Comparison of ENCODE assay signal across 19 cellular contexts in the genomic region with DNA sequence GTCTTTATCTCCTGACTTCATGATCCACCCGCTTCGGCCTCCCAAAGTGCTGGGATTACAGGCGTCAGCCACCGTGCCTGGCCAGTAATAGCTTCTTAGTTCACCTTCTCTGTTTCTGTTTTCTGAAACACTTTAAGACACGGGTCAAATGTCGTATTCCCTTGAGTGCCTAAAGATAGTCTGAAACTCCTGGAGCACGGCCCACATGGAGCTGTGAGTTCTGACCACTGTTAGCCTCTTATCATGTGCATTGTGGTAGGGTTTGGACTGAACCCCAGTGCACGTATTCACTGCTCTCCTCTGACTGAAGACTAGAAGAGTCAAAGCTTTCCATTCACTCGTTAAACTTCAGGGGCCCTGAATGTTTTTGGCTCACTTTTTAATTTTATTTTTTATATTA. TPM values are rescaled to one million over a fixed set of nuclear protein-coding genes. Genes with fewer than 3 reads are reported as not detected.
"Had no signal": no experiment of that assay in that cellular context is flagged by ENCODE, and none has a peak within 500 bp of the region (broad histone marks: within the 10 kb centered on the region; RNA-seq: fewer than 3 reads in every experiment).

No MANE protein-coding gene starts in this region.

RNA-seq across cellular contexts. Expression of a gene that starts 48.3 kb away (rescaled TPM):
- total RNA-seq: activated naive CD4-positive, alpha-beta T cell treated with anti-CD3 and anti-CD28 coated beads for 36 hours; activated naive CD4-positive, alpha-beta T cell treated with anti-CD3 and anti-CD28 coated beads, Interleukin-2, amount 50 U/mL, for 72 hours; activated naive CD8-positive, alpha-beta T cell treated with anti-CD3 and anti-CD28 coated beads for 36 hours; activated naive CD8-positive, alpha-beta T cell treated with anti-CD3 and anti-CD28 coated beads, Interleukin-2, amount 10 ng/mL, durations not matched to agents 7 days and 5 days; activated T-cell treated with anti-CD3 and anti-CD28 coated beads, Interleukin-2, amount 50 U/mL, for 4 hours; activated T-cell treated with anti-CD3 and anti-CD28 coated beads, Interleukin-2, amount 50 U/mL, for 72 hours; activated T-helper 1 cell treated with anti-CD3 and anti-CD28 coated beads, Interleukin-12 subunit alpha, Interleukin-12 subunit beta, Interleukin-2, Interleukin-4 antibody, amounts not matched to agents 30 ng/mL and 10 ng/mL and 1 ng/mL, durations not matched to agents 14 hours and 24 hours and 36 hours; activated T-helper 17 cell treated with anti-CD3 and anti-CD28 coated beads, Interleukin-2, amount 50 U/mL, for 72 hours; activated T-helper 2 cell treated with anti-CD3 and anti-CD28 coated beads, Interferon-gamma antibody, Interleukin-2, Interleukin-4, amounts not matched to agents 10 μg/mL and 5 μg/mL and 100 μg/mL, durations not matched to agents 14 hours and 24 hours and 36 hours; adrenal gland; aorta; ascending aorta; astrocyte; body of pancreas; breast epithelium; bronchial epithelial cell; cardiac muscle cell; cardiac septum had no signal
- polyA plus RNA-seq: adipose tissue, adrenal gland, aorta, cardiac muscle cell had no signal
